Comparison of ENCODE assay signal across 1 cellular context in the genomic region with DNA sequence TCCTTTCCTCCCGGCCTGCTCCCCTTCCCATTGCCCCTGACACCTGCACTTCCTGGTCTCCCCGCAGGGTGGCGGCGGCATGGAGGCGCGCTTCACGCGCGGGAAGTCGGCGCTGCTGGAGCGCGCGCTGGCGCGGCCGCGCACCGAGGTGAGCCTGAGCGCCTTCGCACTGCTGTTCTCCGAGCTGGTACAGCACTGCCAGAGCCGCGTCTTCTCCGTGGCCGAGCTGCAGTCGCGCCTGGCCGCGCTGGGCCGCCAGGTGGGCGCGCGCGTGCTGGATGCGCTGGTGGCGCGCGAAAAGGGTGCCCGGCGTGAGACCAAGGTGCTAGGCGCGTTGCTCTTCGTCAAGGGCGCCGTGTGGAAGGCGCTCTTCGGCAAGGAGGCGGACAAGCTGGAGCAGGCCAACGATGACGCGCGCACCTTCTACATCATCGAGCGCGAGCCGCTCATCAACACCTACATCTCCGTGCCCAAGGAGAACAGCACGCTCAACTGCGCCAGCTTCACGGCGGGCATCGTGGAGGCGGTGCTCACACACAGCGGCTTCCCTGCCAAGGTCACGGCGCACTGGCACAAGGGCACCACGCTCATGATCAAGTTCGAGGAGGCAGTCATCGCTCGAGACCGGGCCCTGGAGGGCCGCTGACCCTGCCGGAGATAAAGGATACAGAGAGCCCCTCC.
TF ChIP-seq lines count a peak whose summit lies in the region.

No MANE protein-coding gene starts in this region.

TF ChIP-seq in endothelial cell of umbilical vein, 7 proteins besides CTCF, POLR2A, EP300 and RAD21:
- TF ChIP-seq GATA2 (IDR thresholded peaks at IDR 0.05; ENCODE audit: insufficient read depth, insufficient read length, low read depth, low read length), result no peak
- TF ChIP-seq MYC (IDR thresholded peaks at IDR 0.05; ENCODE audit: low read depth, low read length), result no peak
- no peak for TF ChIP-seq POLR2AphosphoS5 (IDR thresholded peaks at IDR 0.05; ENCODE audit: insufficient read depth, low read depth, low read length)
- TF ChIP-seq JUN (IDR thresholded peaks at IDR 0.05; ENCODE audit: borderline replicate concordance, insufficient read depth, insufficient read length, low read depth), result no peak
- TF ChIP-seq, protein P1, sequence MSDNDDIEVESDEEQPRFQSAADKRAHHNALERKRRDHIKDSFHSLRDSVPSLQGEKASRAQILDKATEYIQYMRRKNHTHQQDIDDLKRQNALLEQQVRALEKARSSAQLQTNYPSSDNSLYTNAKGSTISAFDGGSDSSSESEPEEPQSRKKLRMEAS (IDR thresholded peaks at IDR 0.05; ENCODE audit: insufficient read depth, insufficient read length), result no peak
- TF ChIP-seq FOS (IDR thresholded peaks at IDR 0.05; ENCODE audit: borderline replicate concordance, insufficient read depth, low read length), result no peak
- TF ChIP-seq EZH2 (IDR thresholded peaks at IDR 0.05; ENCODE audit: borderline replicate concordance, low read depth, low read length, severe bottlenecking), result no peak
